Comparison of ENCODE assay signal across 14 cellular contexts in genomic region chr18:69559604-69560003, GRCh38.
DNase-seq lines count a peak whose midpoint lies in the region; ATAC-seq and TF ChIP-seq lines count a peak whose summit lies in the region.
"Had no signal": no experiment of that assay in that cellular context is flagged by ENCODE, and none has a peak within 500 bp of the region (broad histone marks: within the 10 kb centered on the region; RNA-seq: fewer than 3 reads in every experiment).

No MANE protein-coding gene starts in this region.

- H3K4me1 ChIP-seq in mesendoderm (ENCODE audit: control insufficient read depth, low read depth, low read length): peaks cover 2% of the 10 kb centered on the region
- H3K4me1 ChIP-seq in neuronal stem cell (ENCODE audit: control insufficient read depth in 2 of 2, insufficient read depth in 1 of 2, low read depth in 1 of 2, low read length in 2 of 2): peaks cover 0 to 6% of the 10 kb centered on the region in 2 donors
- H3K4me1 ChIP-seq in mucosa of descending colon (ENCODE audit: low read depth): no peaks in the 10 kb centered on the region

- no peaks in the 10 kb centered on the region for H3K79me1 ChIP-seq in mesendoderm (ENCODE audit: low read length)
- no peaks in the 10 kb centered on the region for H3K79me1 ChIP-seq in neuronal stem cell (ENCODE audit: low read depth, low read length)

- DNase-seq in NCI-H82 treated with DMSO at 0.1 percent for 48 hours (lab: John Stamatoyannopoulos, UW; ENCODE audit: unreplicated experiment): peak; percentile 51
- DNase-seq in ecto neural progenitor cell (ENCODE audit: low spot score): peak; percentile 46
- DNase-seq in mesendoderm: peak; percentile 39
- DNase-seq in neuronal stem cell (ENCODE audit: low spot score): peak; percentile 20
- no peak for DNase-seq in mucosa of descending colon
- no peak for DNase-seq in NOMO-1 treated with DMSO at 0.1 percent for 48 hours (lab: John Stamatoyannopoulos, UW; ENCODE audit: unreplicated experiment)
- DNase-seq in dorsolateral prefrontal cortex: no peak
- DNase-seq: C1 segment of cervical spinal cord; CD4-positive, alpha-beta T cell; DMS153; DMS79 treated with DMSO at 0.1 percent for 48 hours; EL; GOT3; H9 had no signal

- intact Hi-C loops in mucosa of descending colon (cut with DNase I, micrococcal nuclease) (no loop called here), dorsolateral prefrontal cortex (cut with DNase I) (no loop called here)

- H3K36me3 ChIP-seq in mesendoderm (ENCODE audit: control insufficient read depth, insufficient read depth, low read length): no peaks in the 10 kb centered on the region
- H3K36me3 ChIP-seq in neuronal stem cell (replicated peaks in 1 of 2; ENCODE audit: control insufficient read depth in 2 of 2, insufficient read depth in 2 of 2, low read length in 2 of 2): no peaks in the 10 kb centered on the region
- no peaks in the 10 kb centered on the region for H3K36me3 ChIP-seq in mucosa of descending colon (ENCODE audit: low read depth)

- H3K23ac ChIP-seq in mesendoderm (ENCODE audit: low read length): no peak overlapping the region
- no peak overlapping the region for H3K23ac ChIP-seq in neuronal stem cell (ENCODE audit: low read depth, low read length, poor library complexity)

- H3K4ac ChIP-seq in mesendoderm (ENCODE audit: low read depth, low read length) (no peak overlapping the region), neuronal stem cell (ENCODE audit: low read length) (no peak overlapping the region)

- ATAC-seq in mucosa of descending colon: no peak

- H3K9me3 ChIP-seq in neuronal stem cell (replicated peaks in 1 of 2; ENCODE audit: control insufficient read depth in 2 of 2, insufficient read depth in 1 of 2, low read depth in 1 of 2, low read length in 2 of 2) (peaks cover 0 to 5% of the 10 kb centered on the region in 2 donors), mucosa of descending colon (no peaks in the 10 kb centered on the region)

- H2BK120ac ChIP-seq in mesendoderm (ENCODE audit: low read depth, low read length): no peak overlapping the region
- H2BK120ac ChIP-seq in neuronal stem cell (ENCODE audit: low read depth, low read length): no peak overlapping the region

- H2BK15ac ChIP-seq in mesendoderm (replicated peaks; ENCODE audit: low read depth): no peak overlapping the region
- no peak overlapping the region for H2BK15ac ChIP-seq in neuronal stem cell (ENCODE audit: low read length)

- H3K18ac ChIP-seq in mesendoderm (ENCODE audit: low read length): no peak overlapping the region
- no peak overlapping the region for H3K18ac ChIP-seq in neuronal stem cell (ENCODE audit: low read length)

- no peak overlapping the region for H3K9ac ChIP-seq in mesendoderm (ENCODE audit: low read length)
- no peak overlapping the region for H3K9ac ChIP-seq in neuronal stem cell (ENCODE audit: low read depth, low read length, poor library complexity)

- H2AK5ac ChIP-seq in mesendoderm (ENCODE audit: low read length) (no peak overlapping the region), neuronal stem cell (ENCODE audit: low read depth, low read length) (no peak overlapping the region)

- H3K4me3 ChIP-seq in mesendoderm (ENCODE audit: low read length) (no peak overlapping the region), neuronal stem cell (ENCODE audit: low read length in 2 of 2) (no peak overlapping the region), mucosa of descending colon (no peak overlapping the region), dorsolateral prefrontal cortex (no peak overlapping the region)

- H2AFZ ChIP-seq in neuronal stem cell (ENCODE audit: low read length): no peak overlapping the region

- H3K27me3 ChIP-seq in mesendoderm (ENCODE audit: insufficient read depth, low read length, poor library complexity) (no peaks in the 10 kb centered on the region), neuronal stem cell (ENCODE audit: control insufficient read depth in 3 of 3, insufficient read depth in 3 of 3, low read depth in 1 of 3, low read length in 3 of 3) (no peaks in the 10 kb centered on the region), dorsolateral prefrontal cortex (no peaks in the 10 kb centered on the region)

- H3K14ac ChIP-seq in neuronal stem cell (ENCODE audit: low read length): no peak overlapping the region

- no peak overlapping the region for H4K5ac ChIP-seq in mesendoderm (ENCODE audit: low read length)

- H3K27ac ChIP-seq in mesendoderm (ENCODE audit: low read depth, low read length) (no peak overlapping the region), neuronal stem cell (replicated peaks; ENCODE audit: low read length) (no peak overlapping the region), dorsolateral prefrontal cortex (no peak overlapping the region)

- TF ChIP-seq CTCF in mucosa of descending colon (IDR thresholded peaks at IDR 0.05) (no peak), dorsolateral prefrontal cortex (IDR thresholded peaks at IDR 0.05 in 54 of 56, conservative IDR thresholded peaks at IDR 0.05 in 2 of 56; ENCODE audit: low read depth in 1 of 56, partially characterized antibody in 56 of 56) (no peak)

- no peak overlapping the region for H3K4me2 ChIP-seq in mesendoderm (ENCODE audit: low read length)
- no peak overlapping the region for H3K4me2 ChIP-seq in neuronal stem cell (ENCODE audit: insufficient read depth, low read length, poor library complexity, severe bottlenecking)

- H3K56ac ChIP-seq in mesendoderm (ENCODE audit: low read length): no peak overlapping the region

- H4K91ac ChIP-seq in neuronal stem cell (ENCODE audit: low read depth, low read length, poor library complexity): no peak overlapping the region

- H2BK5ac ChIP-seq in mesendoderm (ENCODE audit: low read length): no peak overlapping the region
- H2BK5ac ChIP-seq in neuronal stem cell (ENCODE audit: low read length): no peak overlapping the region

- no peaks in the 10 kb centered on the region for H3K79me2 ChIP-seq in mesendoderm (ENCODE audit: control insufficient read depth, insufficient read depth, low read length)

- H2BK12ac ChIP-seq in neuronal stem cell (ENCODE audit: low read length): no peak overlapping the region

- H4K8ac ChIP-seq in mesendoderm (ENCODE audit: low read depth, low read length): no peak overlapping the region
- no peak overlapping the region for H4K8ac ChIP-seq in neuronal stem cell (ENCODE audit: low read depth, low read length)

Comparison
In these comparisons a context has a peak if more than half of its experiments do, and no peak if none do; other contexts are left out.
1. DNase-seq: peak in NCI-H82 treated with DMSO at 0.1 percent for 48 hours (single experiment), ecto neural progenitor cell (single experiment), mesendoderm (single experiment) and neuronal stem cell (single experiment); none in mucosa of descending colon (0 of 3), NOMO-1 treated with DMSO at 0.1 percent for 48 hours (single experiment) and dorsolateral prefrontal cortex (0 of 10).